16 cellular contexts compared by ENCODE assay signal in genomic region chr9:134682651-134683364, GRCh38. TPM values are rescaled to one million over a fixed set of nuclear protein-coding genes. Genes with fewer than 3 reads are reported as not detected.
A peak's percentile ranks its signal among the peaks of the same experiment; 100 is the strongest.
DNase-seq lines count a peak whose midpoint lies in the region; ATAC-seq, FAIRE-seq and TF ChIP-seq lines count a peak whose summit lies in the region.
"Had no signal": no experiment of that assay in that cellular context is flagged by ENCODE, and none has a peak within 500 bp of the region (broad histone marks: within the 10 kb centered on the region; RNA-seq: fewer than 3 reads in every experiment).

No MANE protein-coding gene starts in this region.

- peaks cover 84% of the 10 kb centered on the region for H3F3A ChIP-seq in smooth muscle cell (ENCODE audit: low read depth)

- H3K4me3 Mint-ChIP-seq in astrocyte (ENCODE audit: unreplicated experiment): peak overlapping the region; percentile 20
- H3K4me3 Mint-ChIP-seq: CD8-positive, alpha-beta memory T cell; H9 had no signal

- no peak for FAIRE-seq in astrocyte (lab: Jason Lieb, UNC)
- no peak for FAIRE-seq in kidney (lab: Jason Lieb, UNC)

- H3K27ac Mint-ChIP-seq in astrocyte (ENCODE audit: unreplicated experiment): peak overlapping the region; percentile 47

- ATAC-seq in aorta (ENCODE audit: low FRiP score) (no peak), GM18867 (IDR thresholded peaks at IDR 0.05; ENCODE audit: unreplicated experiment) (no peak)

- H3K9me3 ChIP-seq in astrocyte (ENCODE audit: insufficient read depth, low read depth, low read length) (peaks cover 6% of the 10 kb centered on the region), kidney (ENCODE audit: control insufficient read depth in 1 of 2, low read length in 2 of 2) (no peaks in the 10 kb centered on the region), smooth muscle cell (replicated peaks; ENCODE audit: low read depth) (no peaks in the 10 kb centered on the region), aorta (ENCODE audit: control insufficient read depth, low read length) (no peaks in the 10 kb centered on the region)

- H3K27me3 Mint-ChIP-seq in astrocyte (ENCODE audit: low read depth, unreplicated experiment): no peaks in the 10 kb centered on the region

- H3K4me3 ChIP-seq in astrocyte (ENCODE audit: insufficient read depth, low read depth, low read length): no peak overlapping the region
- H3K4me3 ChIP-seq in kidney (ENCODE audit: low read length in 2 of 2): no peak overlapping the region
- no peak overlapping the region for H3K4me3 ChIP-seq in smooth muscle cell
- no peak overlapping the region for H3K4me3 ChIP-seq in aorta (ENCODE audit: low read length in 2 of 2)

- H3K36me3 ChIP-seq in astrocyte (ENCODE audit: insufficient read depth, low read length): peaks cover 16% of the 10 kb centered on the region
- no peaks in the 10 kb centered on the region for H3K36me3 ChIP-seq in kidney (ENCODE audit: control insufficient read depth in 1 of 2, insufficient read depth in 2 of 2, low read length in 2 of 2)
- peaks cover 9% of the 10 kb centered on the region for H3K36me3 ChIP-seq in smooth muscle cell (ENCODE audit: low read depth)
- H3K36me3 ChIP-seq in aorta (ENCODE audit: control insufficient read depth in 1 of 2, insufficient read depth in 2 of 2, low read length in 1 of 2): no peaks in the 10 kb centered on the region

- H3K36me3 Mint-ChIP-seq in astrocyte (ENCODE audit: low read depth, unreplicated experiment): peaks cover 14% of the 10 kb centered on the region
- H3K36me3 Mint-ChIP-seq: CD8-positive, alpha-beta memory T cell had no signal

- H3K4me1 ChIP-seq in astrocyte (ENCODE audit: insufficient read depth, low read length) (peaks cover 36% of the 10 kb centered on the region), kidney (ENCODE audit: control insufficient read depth in 1 of 2, insufficient read depth in 1 of 2, low read depth in 1 of 2, low read length in 2 of 2) (peaks cover 0 to 5% of the 10 kb centered on the region in 2 donors), smooth muscle cell (ENCODE audit: low read depth) (peaks cover 10% of the 10 kb centered on the region), aorta (ENCODE audit: control insufficient read depth in 1 of 2, insufficient read depth in 2 of 2, low read length in 2 of 2) (peaks cover 0 to 2% of the 10 kb centered on the region in 2 donors)

- no peak overlapping the region for H3K4me2 ChIP-seq in astrocyte (ENCODE audit: low read length)
- H3K4me2 ChIP-seq in smooth muscle cell: peak overlapping the region; percentile 63

- no peaks in the 10 kb centered on the region for H3K27me3 ChIP-seq in astrocyte (ENCODE audit: insufficient read depth, low read length)
- no peaks in the 10 kb centered on the region for H3K27me3 ChIP-seq in smooth muscle cell (ENCODE audit: low read depth)
- H3K27me3 ChIP-seq in aorta (ENCODE audit: control insufficient read depth in 1 of 2, insufficient read depth in 2 of 2, low read length in 1 of 2): no peaks in the 10 kb centered on the region

- H4K20me1 ChIP-seq in astrocyte (ENCODE audit: insufficient read depth, low read length): peaks cover 97% of the 10 kb centered on the region
- peaks cover 100% of the 10 kb centered on the region for H4K20me1 ChIP-seq in smooth muscle cell (ENCODE audit: low read depth)

- DNase-seq in astrocyte (ENCODE audit: low read depth) (no peak), kidney (peak; percentile 54), smooth muscle cell (lab: John Stamatoyannopoulos, UW; ENCODE audit: unreplicated experiment) (no peak), aorta (peak; percentile 37 to 71), GF-D8 (lab: John Stamatoyannopoulos, UW) (no peak)
- no peak for DNase-seq in activated CD8-positive, alpha-beta memory T cell treated with anti-CD3 and anti-CD28 coated beads, Interleukin-2, amount 50 U/mL, for 48 hours
- DNase-seq: CD8-positive, alpha-beta memory T cell; DMS 273 treated with DMSO at 0.1 percent for 48 hours; H9; Karpas-422; MM.1S; NCI-H1105; NCI-H1694 treated with DMSO at 0.1 percent for 48 hours; NCI-H446; SHP77 had no signal

- peaks cover 3% of the 10 kb centered on the region for H3K9me3 Mint-ChIP-seq in astrocyte (ENCODE audit: unreplicated experiment)
- H3K9me3 Mint-ChIP-seq: CD8-positive, alpha-beta memory T cell; H9 had no signal

- H3K79me2 ChIP-seq in astrocyte (ENCODE audit: insufficient read depth, low read length): peaks cover 97% of the 10 kb centered on the region
- H3K79me2 ChIP-seq in smooth muscle cell (ENCODE audit: low read depth): peaks cover 98% of the 10 kb centered on the region

- H3K4me1 Mint-ChIP-seq in astrocyte (ENCODE audit: low read depth, unreplicated experiment): peaks cover 46% of the 10 kb centered on the region
- H3K4me1 Mint-ChIP-seq: CD8-positive, alpha-beta memory T cell had no signal

- TF ChIP-seq CTCF in astrocyte (IDR thresholded peaks at IDR 0.05; ENCODE audit: insufficient read depth, low read depth, low read length) (no peak), kidney (IDR thresholded peaks at IDR 0.05; ENCODE audit: borderline replicate concordance, extremely low read depth, insufficient read depth) (no peak), smooth muscle cell (IDR thresholded peaks at IDR 0.05; ENCODE audit: borderline replicate concordance, insufficient read depth, poor library complexity, severe bottlenecking) (no peak)

- H3K9ac ChIP-seq in astrocyte (ENCODE audit: low read length) (no peak overlapping the region), kidney (ENCODE audit: low read length in 2 of 2) (no peak overlapping the region), smooth muscle cell (ENCODE audit: low read depth) (peak overlapping the region; percentile 22)

- intact Hi-C loops in kidney (cut with DNase I) (no loop called here), aorta (cut with DNase I) (no loop called here)

- no peak overlapping the region for H2AFZ ChIP-seq in astrocyte (ENCODE audit: low read depth, low read length)
- no peak overlapping the region for H2AFZ ChIP-seq in smooth muscle cell (ENCODE audit: low read depth)

- H3K27ac ChIP-seq in astrocyte (ENCODE audit: low read depth, low read length) (no peak overlapping the region), kidney (ENCODE audit: low read depth in 2 of 2, low read length in 2 of 2) (no peak overlapping the region), smooth muscle cell (ENCODE audit: low read depth) (peak overlapping the region; percentile 78), aorta (ENCODE audit: low read depth in 1 of 2, low read length in 2 of 2) (peak overlapping the region in 1 of 2 donors; percentile 49)

- 86% methylated on average over 25 of the region's 25 CpGs for WGBS in smooth muscle cell (ENCODE audit: low lambda C conversion rate)
- 67 to 74% methylated on average over 25 of the region's 25 CpGs for WGBS in aorta, 2 donors

RNA-seq across cellular contexts. Expression of gene COL5A1, which starts 41.2 kb away (rescaled TPM):
- total RNA-seq in astrocyte (1,055 and 1,568 TPM in 2 replicates), kidney (23.8 TPM), smooth muscle cell (1,084 and 1,167 TPM in 2 replicates), aorta (100 to 1,000 TPM; 108 to 159 TPM)
- polyA plus RNA-seq in kidney (ENCODE audit: insufficient read depth, low read depth, low replicate concordance) (2.4 TPM), smooth muscle cell (1,100 and 1,443 TPM in 2 replicates), aorta (10 to 100 TPM; 18.7 to 57.7 TPM)

Comparison
In these comparisons a context has a peak if more than half of its experiments do, and no peak if none do; other contexts are left out.
1. DNase-seq: peak in kidney (single experiment) and aorta (2 of 2); none in astrocyte (single experiment), smooth muscle cell (single experiment), activated CD8-positive, alpha-beta memory T cell treated with anti-CD3 and anti-CD28 coated beads, Interleukin-2, amount 50 U/mL, for 48 hours (single experiment) and GF-D8 (single experiment).